ENCODE assay signal across 9 cellular contexts in genomic region chr11:65437436-65438227, GRCh38. TPM values are rescaled to one million over a fixed set of nuclear protein-coding genes. Genes with fewer than 3 reads are reported as not detected.
DNase-seq lines count a peak whose midpoint lies in the region; ATAC-seq and TF ChIP-seq lines count a peak whose summit lies in the region.
"Had no signal": no experiment of that assay in that cellular context is flagged by ENCODE, and none has a peak within 500 bp of the region (broad histone marks: within the 10 kb centered on the region; RNA-seq: fewer than 3 reads in every experiment).

No MANE protein-coding gene starts in this region.

- peaks cover 7% of the 10 kb centered on the region for H3K27me3 Mint-ChIP-seq in GM23338 (ENCODE audit: insufficient read depth, low read depth, poor library complexity)

- peak overlapping the region; percentile 32 for H3K27ac ChIP-seq in ACC112 (ENCODE audit: low read depth, low read length)
- H3K27ac ChIP-seq in dorsolateral prefrontal cortex: peak overlapping the region in 39 of 59 donors; percentile 0 to 100 (median 38)
- H3K27ac ChIP-seq in GM23338 (ENCODE audit: low read depth): no peak overlapping the region
- H3K27ac ChIP-seq: neural progenitor cell had no signal

- H3K27ac Mint-ChIP-seq in GM23338: no peak overlapping the region
- H3K27ac Mint-ChIP-seq: neural progenitor cell had no signal

- TF ChIP-seq CTCF in dorsolateral prefrontal cortex (IDR thresholded peaks at IDR 0.05 in 54 of 56, conservative IDR thresholded peaks at IDR 0.05 in 2 of 56; ENCODE audit: low read depth in 1 of 56, partially characterized antibody in 56 of 56) (no peak), GM23338 (conservative IDR thresholded peaks at IDR 0.05; ENCODE audit: low read depth in 2 of 2) (no peak)

- DNase-seq in LHCN-M2 (ENCODE audit: low read depth) (peak; percentile 43), dorsolateral prefrontal cortex (peak in 1 of 10 donors; percentile 28), myocyte (ENCODE audit: low read depth) (peak; percentile 68), AG08395 (ENCODE audit: low spot score) (no peak), DMS153 treated with DMSO at 0.1 percent for 48 hours (lab: John Stamatoyannopoulos, UW; ENCODE audit: unreplicated experiment) (no peak), GM23338 (ENCODE audit: low spot score) (no peak)
- no peak for DNase-seq in stimulated activated CD4-positive, alpha-beta T cell treated with anti-CD3 and anti-CD28 coated beads, Interleukin-12 subunit alpha, Interleukin-12 subunit beta, amount 100 ng/mL, for 4 hours

- intact Hi-C loops in dorsolateral prefrontal cortex (cut with DNase I): no loop called here

- peaks cover 35% of the 10 kb centered on the region for H3K4me1 ChIP-seq in ACC112 (ENCODE audit: control insufficient read depth, insufficient read depth, low read length, unreplicated experiment)
- no peaks in the 10 kb centered on the region for H3K4me1 ChIP-seq in GM23338 (ENCODE audit: insufficient read depth)
- H3K4me1 ChIP-seq: neural progenitor cell had no signal

- ATAC-seq in GM23338: no peak

- peaks cover 2% of the 10 kb centered on the region; the same call in 2 of the 3 replicates for H3K4me1 Mint-ChIP-seq in GM23338

- no peaks in the 10 kb centered on the region for H3K9me2 ChIP-seq in GM23338 (ENCODE audit: insufficient read depth)

- H3K4me2 ChIP-seq in GM23338: no peak overlapping the region
- H3K4me2 ChIP-seq: neural progenitor cell had no signal

- H3K79me2 ChIP-seq in ACC112 (ENCODE audit: control insufficient read depth, insufficient read depth, low read length, unreplicated experiment) (peaks cover 64% of the 10 kb centered on the region), GM23338 (replicated peaks; ENCODE audit: insufficient read depth) (no peaks in the 10 kb centered on the region)

- H3K4me3 ChIP-seq in ACC112 (ENCODE audit: low read depth, low read length) (peak overlapping the region; percentile 39), dorsolateral prefrontal cortex (peak overlapping the region in 3 of 59 donors; percentile 7 to 18 (median 9)), GM23338 (no peak overlapping the region)
- H3K4me3 ChIP-seq: neural progenitor cell had no signal

- H2AFZ ChIP-seq in ACC112 (ENCODE audit: low read length, unreplicated experiment) (no peak overlapping the region), GM23338 (no peak overlapping the region)
- H2AFZ ChIP-seq: neural progenitor cell had no signal

- H4K20me1 ChIP-seq in GM23338 (replicated peaks; ENCODE audit: insufficient read depth): no peaks in the 10 kb centered on the region; the same call in 1 of the 2 replicates

- no peaks in the 10 kb centered on the region for H3K36me3 Mint-ChIP-seq in GM23338 (ENCODE audit: low read depth)

- no peaks in the 10 kb centered on the region for H3K27me3 ChIP-seq in ACC112 (ENCODE audit: insufficient read depth, low read length)
- no peaks in the 10 kb centered on the region for H3K27me3 ChIP-seq in dorsolateral prefrontal cortex
- no peaks in the 10 kb centered on the region for H3K27me3 ChIP-seq in GM23338 (ENCODE audit: insufficient read depth)
- H3K27me3 ChIP-seq: neural progenitor cell had no signal

- no peaks in the 10 kb centered on the region for H3K9me3 Mint-ChIP-seq in GM23338
- H3K9me3 Mint-ChIP-seq: neural progenitor cell had no signal

- H3K36me3 ChIP-seq in ACC112 (ENCODE audit: insufficient read depth, low read length) (peaks cover 48% of the 10 kb centered on the region), GM23338 (ENCODE audit: insufficient read depth) (no peaks in the 10 kb centered on the region)
- H3K36me3 ChIP-seq: neural progenitor cell had no signal

- no peak overlapping the region for H3K4me3 Mint-ChIP-seq in GM23338
- H3K4me3 Mint-ChIP-seq: neural progenitor cell had no signal

- H3F3A ChIP-seq in GM23338 (replicated peaks; ENCODE audit: low read depth): 0 out of 2 replicates have a peak, but pooled peaks cover 3% of the 10 kb centered on the region

TF ChIP-seq in GM23338, 12 proteins besides CTCF, POLR2A, EP300 and RAD21 (continues in another document):
- TF ChIP-seq ZNF331 (CRISPR knock-in tag; IDR thresholded peaks at IDR 0.05; ENCODE audit: low read depth) (no peak), ZNF462 (CRISPR knock-in tag; IDR thresholded peaks at IDR 0.05) (no peak), ZNF114 (CRISPR knock-in tag; IDR thresholded peaks at IDR 0.05) (no peak), NANOG (IDR thresholded peaks at IDR 0.05; ENCODE audit: borderline replicate concordance) (no peak)

RNA-seq across cellular contexts. Expression of gene NEAT1, which starts 15.0 kb away (rescaled TPM):
- total RNA-seq in LHCN-M2 (2014; rRNA removed): 29.4 and 37.8 TPM in 2 replicates
- polyA plus RNA-seq in LHCN-M2 (2012): 88.5 TPM
- 1,000 to 10,000 TPM in 5 of 120 experiments, 100 to 1,000 TPM in 115; 106 to 1,508 (median 405) TPM for total RNA-seq in dorsolateral prefrontal cortex
- 109 and 172 TPM in 2 replicates for total RNA-seq in myocyte
- 542 TPM for polyA plus RNA-seq in myocyte (2012)
- total RNA-seq in GM23338 (2014; rRNA removed; shearing (Covaris generic)): 6.3 and 7.2 TPM in 2 replicates
- polyA plus RNA-seq in GM23338 (2016; fragmentation: Nextera tagmentation; extraction: Ambion mirVana): 3.6 and 5.3 TPM in 2 replicates

RNA-seq across cellular contexts. Expression of gene FRMD8, which starts 51.2 kb away (rescaled TPM):
- total RNA-seq in LHCN-M2 (2014; rRNA removed): 40.7 and 58.7 TPM in 2 replicates
- 19.7 TPM for polyA plus RNA-seq in LHCN-M2 (2012)
- total RNA-seq in dorsolateral prefrontal cortex: 10 to 100 TPM; 14.1 to 50.3 (median 21.7) TPM
- 36.2 and 49.1 TPM in 2 replicates for total RNA-seq in myocyte
- 18.2 TPM for polyA plus RNA-seq in myocyte (2012)
- 35.4 and 41.4 TPM in 2 replicates for total RNA-seq in GM23338 (2014; rRNA removed; shearing (Covaris generic))
- 6.2 and 7.0 TPM in 2 replicates for polyA plus RNA-seq in GM23338 (2016; fragmentation: Nextera tagmentation; extraction: Ambion mirVana)

RNA-seq across cellular contexts. Expression of gene SLC25A45, which starts 55.2 kb away (rescaled TPM):
- total RNA-seq in LHCN-M2 (2014; rRNA removed): 1.4 and 2.3 TPM in 2 replicates
- 1.5 TPM for polyA plus RNA-seq in LHCN-M2 (2012)
- total RNA-seq in dorsolateral prefrontal cortex: 10 to 100 TPM in 51 of 120 experiments, 1 to 10 TPM in 69; 3.6 to 18.2 (median 9.0) TPM
- total RNA-seq in myocyte: 2.9 and 4.6 TPM in 2 replicates
- polyA plus RNA-seq in myocyte (2012): 5.7 TPM
- total RNA-seq in GM23338 (2014; rRNA removed; shearing (Covaris generic)): 0.10 and 0.35 TPM in 2 replicates
- polyA plus RNA-seq in GM23338 (2016; fragmentation: Nextera tagmentation; extraction: Ambion mirVana): 0.74 and 0.89 TPM in 2 replicates

Comparison
In these comparisons a context has a peak if more than half of its experiments do, and no peak if none do; other contexts are left out.
1. DNase-seq: peak in LHCN-M2 (single experiment) and myocyte (single experiment); none in AG08395 (single experiment), DMS153 treated with DMSO at 0.1 percent for 48 hours (single experiment), stimulated activated CD4-positive, alpha-beta T cell treated with anti-CD3 and anti-CD28 coated beads, Interleukin-12 subunit alpha, Interleukin-12 subunit beta, amount 100 ng/mL, for 4 hours (single experiment) and GM23338 (single experiment).